ENCODE assay signal across 36 cellular contexts in the genomic region with DNA sequence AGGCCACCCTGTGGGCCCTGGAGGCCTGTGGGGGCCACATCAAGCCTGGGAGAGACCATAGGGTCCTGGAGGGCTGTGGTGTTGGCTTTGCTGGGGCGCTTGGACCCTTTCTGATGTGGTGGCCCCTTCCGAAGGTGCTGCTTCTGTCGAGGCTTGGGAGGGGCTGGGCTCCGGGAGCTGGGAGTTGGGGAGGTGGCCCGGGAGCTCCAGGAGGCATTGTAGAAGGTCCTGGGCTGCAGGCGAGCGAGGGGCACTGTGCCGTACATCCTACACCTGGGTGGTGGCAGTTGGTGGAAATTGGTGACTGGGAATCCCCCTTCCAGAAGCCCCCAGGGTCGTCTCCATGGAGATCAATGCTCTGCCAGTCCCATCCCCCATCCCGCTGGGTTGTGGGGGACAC. TPM values are rescaled to one million over a fixed set of nuclear protein-coding genes. Genes with fewer than 3 reads are reported as not detected.
"Had no signal": no experiment of that assay in that cellular context is flagged by ENCODE, and none has a peak within 500 bp of the region (broad histone marks: within the 10 kb centered on the region; RNA-seq: fewer than 3 reads in every experiment).

No MANE protein-coding gene starts in this region.

- H3K4me1 Mint-ChIP-seq: activated CD4-positive, alpha-beta memory T cell treated with anti-CD3 and anti-CD28 coated beads, Interleukin-2, amount 10 ng/mL, durations not matched to agents 7 days and 5 days; activated CD8-positive, alpha-beta memory T cell treated with anti-CD3 and anti-CD28 coated beads, Interleukin-2, amount 10 ng/mL, durations not matched to agents 7 days and 5 days; activated naive CD4-positive, alpha-beta T cell treated with anti-CD3 and anti-CD28 coated beads, Interleukin-2, amount 10 ng/mL, durations not matched to agents 7 days and 5 days; central memory CD8-positive, alpha-beta T cell had no signal

- DNase-seq: activated CD4-positive, alpha-beta memory T cell treated with anti-CD3 and anti-CD28 coated beads, Interleukin-2, amount 10 ng/mL, durations not matched to agents 7 days and 5 days; activated CD4-positive, alpha-beta T cell treated with anti-CD3 and anti-CD28 coated beads for 1 hour; activated CD4-positive, alpha-beta T cell treated with anti-CD3 and anti-CD28 coated beads for 48 hours; activated CD4-positive, CD25-positive, alpha-beta regulatory T cell; activated CD8-positive, alpha-beta memory T cell treated with anti-CD3 and anti-CD28 coated beads for 24 hours; activated CD8-positive, alpha-beta memory T cell treated with anti-CD3 and anti-CD28 coated beads, Interleukin-2, amount 10 ng/mL, durations not matched to agents 7 days and 5 days; activated CD8-positive, alpha-beta memory T cell treated with anti-CD3 and anti-CD28 coated beads, Interleukin-2, amount 50 U/mL, for 48 hours; activated effector memory CD4-positive, alpha-beta T cell treated with Interleukin-2 at 50 U/mL for 16 hours; activated naive CD4-positive, alpha-beta T cell treated with anti-CD3 and anti-CD28 coated beads, Interleukin-2, amount 10 ng/mL, durations not matched to agents 7 days and 5 days; activated T-cell treated with anti-CD3 and anti-CD28 coated beads, Interleukin-2, amount 50 U/mL, for 48 hours; amniotic stem cell; brain microvascular endothelial cell; Kasumi-1; KG1; MG63; NCI-H1048; NCI-H1105 treated with DMSO at 0.1 percent for 48 hours; NCI-H1436; NCI-H1694; NCI-H1930; NCI-H2081 treated with DMSO at 0.1 percent for 48 hours; NCI-H345; NCI-H524 treated with DMSO at 0.1 percent for 48 hours; PC-3; RPMI8226; SHP77 treated with DMSO at 0.1 percent for 48 hours; T1000; WERI-Rb-1 had no signal

- H3K4me3 Mint-ChIP-seq: activated CD4-positive, alpha-beta memory T cell treated with anti-CD3 and anti-CD28 coated beads, Interleukin-2, amount 10 ng/mL, durations not matched to agents 7 days and 5 days; activated CD8-positive, alpha-beta memory T cell treated with anti-CD3 and anti-CD28 coated beads, Interleukin-2, amount 10 ng/mL, durations not matched to agents 7 days and 5 days; activated naive CD4-positive, alpha-beta T cell treated with anti-CD3 and anti-CD28 coated beads, Interleukin-2, amount 10 ng/mL, durations not matched to agents 7 days and 5 days; activated naive CD8-positive, alpha-beta T cell; central memory CD8-positive, alpha-beta T cell had no signal

- H3K4me1 ChIP-seq: Peyer's patch, SJSA1 had no signal

- H3K9me3 ChIP-seq: MG63, Peyer's patch, SJSA1 had no signal

- H3K27ac Mint-ChIP-seq: activated CD4-positive, alpha-beta memory T cell treated with anti-CD3 and anti-CD28 coated beads, Interleukin-2, amount 10 ng/mL, durations not matched to agents 7 days and 5 days; activated CD8-positive, alpha-beta memory T cell treated with anti-CD3 and anti-CD28 coated beads, Interleukin-2, amount 10 ng/mL, durations not matched to agents 7 days and 5 days; activated naive CD8-positive, alpha-beta T cell had no signal

- H3K36me3 Mint-ChIP-seq: activated CD8-positive, alpha-beta memory T cell treated with anti-CD3 and anti-CD28 coated beads, Interleukin-2, amount 10 ng/mL, durations not matched to agents 7 days and 5 days; activated naive CD4-positive, alpha-beta T cell treated with anti-CD3 and anti-CD28 coated beads, Interleukin-2, amount 10 ng/mL, durations not matched to agents 7 days and 5 days; activated naive CD8-positive, alpha-beta T cell had no signal

- H3K36me3 ChIP-seq: brain microvascular endothelial cell, MG63, SJSA1, WERI-Rb-1 had no signal

- H3K27me3 Mint-ChIP-seq: activated naive CD8-positive, alpha-beta T cell had no signal

- H3K4me3 ChIP-seq: MG63, Peyer's patch, SJSA1 had no signal

- H3K27ac ChIP-seq: brain microvascular endothelial cell, Peyer's patch, SJSA1, WERI-Rb-1 had no signal

- H3K9me3 Mint-ChIP-seq: activated CD4-positive, alpha-beta memory T cell treated with anti-CD3 and anti-CD28 coated beads, Interleukin-2, amount 10 ng/mL, durations not matched to agents 7 days and 5 days; activated naive CD4-positive, alpha-beta T cell treated with anti-CD3 and anti-CD28 coated beads, Interleukin-2, amount 10 ng/mL, durations not matched to agents 7 days and 5 days; central memory CD8-positive, alpha-beta T cell had no signal

- ATAC-seq: activated CD8-positive, alpha-beta memory T cell treated with anti-CD3 and anti-CD28 coated beads, Interleukin-2, amount 10 ng/mL, durations not matched to agents 7 days and 5 days; PC-3 had no signal

- H3K27me3 ChIP-seq: brain microvascular endothelial cell, MG63, Peyer's patch, SJSA1 had no signal

RNA-seq across cellular contexts. Expression of a gene that starts 2.6 kb away (rescaled TPM):
- total RNA-seq: activated CD4-positive, alpha-beta memory T cell treated with anti-CD3 and anti-CD28 coated beads, Interleukin-2, amount 10 ng/mL, durations not matched to agents 7 days and 5 days; activated CD8-positive, alpha-beta memory T cell treated with anti-CD3 and anti-CD28 coated beads, Interleukin-2, amount 10 ng/mL, durations not matched to agents 7 days and 5 days; aorta; NCI-H460; PC-3; Peyer's patch; SJSA1; T-helper 1 cell treated with Interleukin-12 subunit alpha and Interleukin-12 subunit beta and Interleukin-4 antibody, amounts not matched to agents 30 ng/mL and 1 ng/mL, for 36 hours; T-helper 2 cell treated with Interferon-gamma antibody and Interleukin-4, amounts not matched to agents 100 ng/mL and 5 ng/mL, for 36 hours had no signal

RNA-seq across cellular contexts. Expression of a gene that starts 15.0 kb away (rescaled TPM):
- total RNA-seq: activated CD4-positive, alpha-beta memory T cell treated with anti-CD3 and anti-CD28 coated beads, Interleukin-2, amount 10 ng/mL, durations not matched to agents 7 days and 5 days; T-helper 1 cell treated with Interleukin-12 subunit alpha and Interleukin-12 subunit beta and Interleukin-4 antibody, amounts not matched to agents 30 ng/mL and 1 ng/mL, for 36 hours; T-helper 2 cell treated with Interferon-gamma antibody and Interleukin-4, amounts not matched to agents 100 ng/mL and 5 ng/mL, for 36 hours had no signal
